Comparison of ENCODE assay signal across 8 cellular contexts in genomic region chr12:38138225-38139221, GRCh38.
A peak's percentile ranks its signal among the peaks of the same experiment; 100 is the strongest.
DNase-seq lines count a peak whose midpoint lies in the region; ATAC-seq and TF ChIP-seq lines count a peak whose summit lies in the region.

No MANE protein-coding gene starts in this region.

- H3K9me2 ChIP-seq in neural cell (ENCODE audit: insufficient read depth, low read length) = no peaks in the 10 kb centered on the region

- no peak overlapping the region for H3K9ac ChIP-seq in neural cell (ENCODE audit: low read length)

- ATAC-seq in GM18870 (IDR thresholded peaks at IDR 0.05; ENCODE audit: unreplicated experiment) (peak; percentile 83), HG03565 (IDR thresholded peaks at IDR 0.05; ENCODE audit: unreplicated experiment) (peak; percentile 73)

- H3K4me3 ChIP-seq in BJ (ENCODE audit: low read depth, low read length) (peak overlapping the region; percentile 38), fibroblast of pulmonary artery (replicated peaks; ENCODE audit: low read depth, low read length) (peak overlapping the region; percentile 52), neural cell (ENCODE audit: low read length) (no peak overlapping the region)

- TF ChIP-seq RAD21 in neural cell (conservative IDR thresholded peaks at IDR 0.05) = peak; percentile 80

- peak; percentile 88 for TF ChIP-seq CTCF in BJ (IDR thresholded peaks at IDR 0.05; ENCODE audit: insufficient read depth, low read depth, low read length)
- TF ChIP-seq CTCF in fibroblast of pulmonary artery (IDR thresholded peaks at IDR 0.05; ENCODE audit: low read length, missing control alignments) = peak; percentile 92
- TF ChIP-seq CTCF in neural cell (IDR thresholded peaks at IDR 0.05; ENCODE audit: poor library complexity, severe bottlenecking) = peak; percentile 83

- H3K27ac ChIP-seq in neural cell (ENCODE audit: low read length) = no peak overlapping the region

- H3K36me3 Mint-ChIP-seq in activated T-helper 1 cell treated with anti-CD3 and anti-CD28 coated beads, Interleukin-12 subunit alpha, Interleukin-12 subunit beta, Interleukin-2, Interleukin-4 antibody, amounts not matched to agents 30 ng/mL and 10 ng/mL and 1 ng/mL, durations not matched to agents 14 hours and 24 hours and 36 hours (ENCODE audit: low read depth) = no peaks in the 10 kb centered on the region

- no peaks in the 10 kb centered on the region for H3K36me3 ChIP-seq in BJ (ENCODE audit: control insufficient read depth, insufficient read depth, low read length)
- H3K36me3 ChIP-seq in neural cell (ENCODE audit: insufficient read depth, low read length) = no peaks in the 10 kb centered on the region

- H4K20me1 ChIP-seq in neural cell (ENCODE audit: insufficient read depth) = no peaks in the 10 kb centered on the region

- intact Hi-C loops in activated T-helper 1 cell treated with anti-CD3 and anti-CD28 coated beads, Interleukin-12 subunit alpha, Interleukin-12 subunit beta, Interleukin-2, Interleukin-4 antibody, amounts not matched to agents 30 ng/mL and 10 ng/mL and 1 ng/mL, durations not matched to agents 14 hours and 24 hours and 36 hours (cut with micrococcal nuclease) = loop anchor here (1.0 to 5.0 kb wide), 3 partner anchors 178 to 1134 kb away; partner anchors contain the start of gene ALG10B

- no peak overlapping the region for H2AFZ ChIP-seq in neural cell (ENCODE audit: low read depth, low read length)

- no peaks in the 10 kb centered on the region for H3K9me3 Mint-ChIP-seq in activated T-helper 1 cell treated with anti-CD3 and anti-CD28 coated beads, Interleukin-12 subunit alpha, Interleukin-12 subunit beta, Interleukin-2, Interleukin-4 antibody, amounts not matched to agents 30 ng/mL and 10 ng/mL and 1 ng/mL, durations not matched to agents 14 hours and 24 hours and 36 hours

- H3K27ac Mint-ChIP-seq in activated T-helper 1 cell treated with anti-CD3 and anti-CD28 coated beads, Interleukin-12 subunit alpha, Interleukin-12 subunit beta, Interleukin-2, Interleukin-4 antibody, amounts not matched to agents 30 ng/mL and 10 ng/mL and 1 ng/mL, durations not matched to agents 14 hours and 24 hours and 36 hours = no peak overlapping the region

- POLR2A ChIA-PET in BJ (lab: Charles Lee) = no interaction called here

- no peaks in the 10 kb centered on the region for H3K79me2 ChIP-seq in neural cell (replicated peaks; ENCODE audit: insufficient read depth, low read length)

- no peak for TF ChIP-seq EP300 in neural cell (conservative IDR thresholded peaks at IDR 0.05; ENCODE audit: poor library complexity, severe bottlenecking)

- H3K4me2 ChIP-seq in neural cell (ENCODE audit: low read length) = no peak overlapping the region

- no peaks in the 10 kb centered on the region for H3K4me1 Mint-ChIP-seq in activated T-helper 1 cell treated with anti-CD3 and anti-CD28 coated beads, Interleukin-12 subunit alpha, Interleukin-12 subunit beta, Interleukin-2, Interleukin-4 antibody, amounts not matched to agents 30 ng/mL and 10 ng/mL and 1 ng/mL, durations not matched to agents 14 hours and 24 hours and 36 hours (ENCODE audit: low read depth)

- H3K27me3 ChIP-seq in BJ (ENCODE audit: control insufficient read depth, insufficient read depth, low read length) = no peaks in the 10 kb centered on the region
- H3K27me3 ChIP-seq in neural cell (ENCODE audit: insufficient read depth, low read depth, low read length) = no peaks in the 10 kb centered on the region

- CTCF ChIA-PET in BJ (lab: Yijun Ruan, JAX) = interaction anchor here (0.8 to 1.2 kb wide), 5 partner anchors 8 to 189 kb away, joined by 3 to 4 read pairs (median 3); partner anchors contain the start of gene ALG10B

- H3F3A ChIP-seq in neural cell (ENCODE audit: insufficient read depth, low read length, poor library complexity, severe bottlenecking) = no peaks in the 10 kb centered on the region

- DNase-seq in BJ (ENCODE audit: low read depth) (peak; percentile 1), OCI-M2 (lab: John Stamatoyannopoulos, UW; ENCODE audit: unreplicated experiment) (peak; percentile 75), fibroblast of pulmonary artery (ENCODE audit: low read depth) (peak; percentile 81), stromal cell of bone marrow (ENCODE audit: low read depth) (peak; percentile 38)
- peak; percentile 30 for DNase-seq in activated T-helper 1 cell treated with anti-CD3 and anti-CD28 coated beads, Interleukin-12 subunit alpha, Interleukin-12 subunit beta, Interleukin-2, Interleukin-4 antibody, amounts not matched to agents 30 ng/mL and 10 ng/mL and 1 ng/mL, durations not matched to agents 14 hours and 24 hours and 36 hours (ENCODE audit: low spot score)

- H3K27me3 Mint-ChIP-seq in activated T-helper 1 cell treated with anti-CD3 and anti-CD28 coated beads, Interleukin-12 subunit alpha, Interleukin-12 subunit beta, Interleukin-2, Interleukin-4 antibody, amounts not matched to agents 30 ng/mL and 10 ng/mL and 1 ng/mL, durations not matched to agents 14 hours and 24 hours and 36 hours (ENCODE audit: insufficient read depth) = peaks cover 5% of the 10 kb centered on the region

- H3K4me3 Mint-ChIP-seq in activated T-helper 1 cell treated with anti-CD3 and anti-CD28 coated beads, Interleukin-12 subunit alpha, Interleukin-12 subunit beta, Interleukin-2, Interleukin-4 antibody, amounts not matched to agents 30 ng/mL and 10 ng/mL and 1 ng/mL, durations not matched to agents 14 hours and 24 hours and 36 hours = peak overlapping the region; percentile 83

- H3K9me3 ChIP-seq in neural cell (ENCODE audit: low read length) = peaks cover 6% of the 10 kb centered on the region

TF ChIP-seq in neural cell, 6 proteins besides CTCF, POLR2A, EP300 and RAD21:
- peak; percentile 80 for TF ChIP-seq SMC3 (conservative IDR thresholded peaks at IDR 0.05; ENCODE audit: poor library complexity)
- no peak for TF ChIP-seq REST (IDR thresholded peaks at IDR 0.05; ENCODE audit: borderline replicate concordance)

Comparison
In these comparisons a context has a peak if more than half of its experiments do, and no peak if none do; other contexts are left out.
1. DNase-seq: peak in every context shown above with its lines; median percentile 81 in fibroblast of pulmonary artery; 75 in OCI-M2; 38 in stromal cell of bone marrow; 30 in activated T-helper 1 cell treated with anti-CD3 and anti-CD28 coated beads, Interleukin-12 subunit alpha, Interleukin-12 subunit beta, Interleukin-2, Interleukin-4 antibody, amounts not matched to agents 30 ng/mL and 10 ng/mL and 1 ng/mL, durations not matched to agents 14 hours and 24 hours and 36 hours; 1 in BJ.